Comparison of ENCODE assay signal across 1 cellular context in genomic region chr15:50425219-50425618, GRCh38.
TF ChIP-seq lines count a peak whose summit lies in the region.

No MANE protein-coding gene starts in this region.

TF ChIP-seq in liver, 16 proteins besides CTCF, POLR2A, EP300 and RAD21 (continued from another document):
- TF ChIP-seq JUND (IDR thresholded peaks at IDR 0.05), result no peak
- no peak for TF ChIP-seq YY1 (IDR thresholded peaks at IDR 0.05)
- TF ChIP-seq EGR1 (IDR thresholded peaks at IDR 0.05; ENCODE audit: low read depth in 2 of 2), result no peak
- TF ChIP-seq SP1 (IDR thresholded peaks at IDR 0.05), result no peak
- TF ChIP-seq FOXA2 (IDR thresholded peaks at IDR 0.05), result no peak
